ENCODE assay signal across 29 cellular contexts in the genomic region with DNA sequence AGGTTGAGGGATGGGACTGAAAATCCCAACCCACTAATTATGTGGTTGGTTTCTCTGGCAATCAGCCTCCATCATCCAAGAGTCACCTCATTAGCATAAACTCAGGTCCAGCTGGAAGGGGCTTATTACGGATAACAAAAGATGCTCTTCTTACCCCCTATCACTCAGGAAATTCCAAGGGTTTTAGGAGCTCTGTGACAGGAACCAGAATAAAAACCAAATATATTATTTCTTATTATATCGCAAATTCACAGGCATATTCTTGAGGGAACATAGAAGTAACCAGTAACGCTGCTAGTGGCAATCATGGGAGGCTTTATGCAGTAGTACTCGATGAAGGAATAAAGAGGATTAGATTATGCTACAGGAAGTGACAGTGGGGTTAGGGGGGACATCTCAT.
"Had no signal": no experiment of that assay in that cellular context is flagged by ENCODE, and none has a peak within 500 bp of the region (broad histone marks: within the 10 kb centered on the region; RNA-seq: fewer than 3 reads in every experiment).

No MANE protein-coding gene starts in this region.

- DNase-seq: naive thymus-derived CD8-positive, alpha-beta T cell; nephron progenitor cell; occipital lobe; ovary; posterior cingulate gyrus; psoas muscle; right cardiac atrium; right lobe of liver; sigmoid colon; small intestine; stimulated activated CD4-positive, alpha-beta T cell treated with anti-CD3 and anti-CD28 coated beads, Interleukin-15, amount 100 ng/mL, for 24 hours; stimulated activated CD4-positive, alpha-beta T cell treated with anti-CD3 and anti-CD28 coated beads, Interleukin-2, amount 100 ng/mL, for 24 hours; stimulated activated CD4-positive, alpha-beta T cell treated with anti-CD3 and anti-CD28 coated beads, Interleukin-2, amount 100 ng/mL, for 48 hours; stimulated activated CD4-positive, alpha-beta T cell treated with anti-CD3 and anti-CD28 coated beads, Interleukin-4, amount 100 ng/mL, for 24 hours; stimulated activated naive B cell treated with anti-CD40 and anti-IgM and Interleukin-4, amounts not matched to agents 10 μg/mL and 1 μg/mL and 100 μg/mL, for 72 hours; stimulated activated naive CD4-positive, alpha-beta T cell treated with Interleukin-2 at 50 U/mL for 16 hours; stomach; thyroid gland; trophoblast cell; upper lobe of left lung had no signal

- H3K27me3 ChIP-seq: ovary, right lobe of liver, sigmoid colon, stomach, thyroid gland, tibial nerve, upper lobe of left lung, vagina had no signal

- H3K4me3 Mint-ChIP-seq: naive thymus-derived CD8-positive, alpha-beta T cell; natural killer cell treated with Interleukin-12 subunit alpha and Interleukin-12 subunit beta and Interleukin-15 and Interleukin-18, amount 100 ng/mL, for 72 hours; nephron progenitor cell; neural crest cell; stimulated activated effector memory CD8-positive, alpha-beta T cell treated with anti-CD3 and anti-CD28 coated beads, Interleukin-12 subunit alpha, Interleukin-12 subunit beta, amount 100 ng/mL, for 72 hours; stimulated activated naive B cell treated with anti-CD40 and anti-IgM and Interleukin-4, amounts not matched to agents 10 μg/mL and 1 μg/mL and 100 μg/mL, for 72 hours; stimulated activated naive CD8-positive, alpha-beta T cell treated with anti-CD3 and anti-CD28 coated beads, Interleukin-15, Interleukin-2, amounts not matched to agents 100 ng/mL and 50 ng/mL, for 24 hours had no signal

- H3K9me3 ChIP-seq: ovary, psoas muscle, right lobe of liver, sigmoid colon, stomach, thoracic aorta, thyroid gland, tibial nerve, upper lobe of left lung, vagina had no signal

- H3K4me1 Mint-ChIP-seq: nephron progenitor cell; neural crest cell; stimulated activated effector memory CD8-positive, alpha-beta T cell treated with anti-CD3 and anti-CD28 coated beads, Interleukin-12 subunit alpha, Interleukin-12 subunit beta, amount 100 ng/mL, for 72 hours; stimulated activated naive B cell treated with anti-CD40 and anti-IgM and Interleukin-4, amounts not matched to agents 10 μg/mL and 1 μg/mL and 100 μg/mL, for 72 hours had no signal

- H3K4me1 ChIP-seq: parathyroid adenoma, right lobe of liver, sigmoid colon, thyroid gland, tibial nerve, upper lobe of left lung, vagina had no signal

- H3K27ac ChIP-seq: ovary, parathyroid adenoma, psoas muscle, right lobe of liver, sigmoid colon, stomach, thoracic aorta, thyroid gland, tibial nerve, upper lobe of left lung, vagina had no signal

- H3K4me3 ChIP-seq: ovary, psoas muscle, right lobe of liver, sigmoid colon, stomach, thoracic aorta, thyroid gland, tibial nerve, upper lobe of left lung, vagina had no signal

- H3K36me3 ChIP-seq: ovary, thyroid gland had no signal

- H3K27ac Mint-ChIP-seq: natural killer cell treated with Interleukin-12 subunit alpha and Interleukin-12 subunit beta and Interleukin-15 and Interleukin-18, amount 100 ng/mL, for 72 hours; nephron progenitor cell; progenitor cell of endocrine pancreas; stimulated activated effector memory CD8-positive, alpha-beta T cell treated with anti-CD3 and anti-CD28 coated beads, Interleukin-12 subunit alpha, Interleukin-12 subunit beta, amount 100 ng/mL, for 72 hours; stimulated activated naive B cell treated with anti-CD40 and anti-IgM and Interleukin-4, amounts not matched to agents 10 μg/mL and 1 μg/mL and 100 μg/mL, for 72 hours; stimulated activated naive CD8-positive, alpha-beta T cell treated with anti-CD3 and anti-CD28 coated beads, Interleukin-15, Interleukin-2, amounts not matched to agents 100 ng/mL and 50 ng/mL, for 24 hours had no signal

- H3K9me3 Mint-ChIP-seq: natural killer cell treated with Interleukin-12 subunit alpha and Interleukin-12 subunit beta and Interleukin-15 and Interleukin-18, amount 100 ng/mL, for 72 hours had no signal

- H3K27me3 Mint-ChIP-seq: naive thymus-derived CD8-positive, alpha-beta T cell; natural killer cell treated with Interleukin-12 subunit alpha and Interleukin-12 subunit beta and Interleukin-15 and Interleukin-18, amount 100 ng/mL, for 72 hours; progenitor cell of endocrine pancreas; stimulated activated naive B cell treated with anti-CD40 and anti-IgM and Interleukin-4, amounts not matched to agents 10 μg/mL and 1 μg/mL and 100 μg/mL, for 72 hours; stimulated activated naive CD8-positive, alpha-beta T cell treated with anti-CD3 and anti-CD28 coated beads, Interleukin-15, Interleukin-2, amounts not matched to agents 100 ng/mL and 50 ng/mL, for 24 hours had no signal

- ATAC-seq: naive thymus-derived CD8-positive, alpha-beta T cell; natural killer cell treated with Interleukin-12 subunit alpha and Interleukin-12 subunit beta and Interleukin-15 and Interleukin-18, amount 100 ng/mL, for 72 hours; psoas muscle; right cardiac atrium; right lobe of liver; stimulated activated effector memory CD8-positive, alpha-beta T cell treated with anti-CD3 and anti-CD28 coated beads, Interleukin-12 subunit alpha, Interleukin-12 subunit beta, amount 100 ng/mL, for 72 hours; stimulated activated naive B cell treated with anti-CD40 and anti-IgM and Interleukin-4, amounts not matched to agents 10 μg/mL and 1 μg/mL and 100 μg/mL, for 72 hours had no signal
